In genomic region chr15:81158561-81158960, GRCh38 we compare ENCODE assay signal across 4 cellular contexts. TPM values are rescaled to one million over a fixed set of nuclear protein-coding genes. Genes with fewer than 3 reads are reported as not detected.
"Had no signal": no experiment of that assay in that cellular context is flagged by ENCODE, and none has a peak within 500 bp of the region (broad histone marks: within the 10 kb centered on the region; RNA-seq: fewer than 3 reads in every experiment).

No MANE protein-coding gene starts in this region.

RNA-seq across cellular contexts. Expression of gene CFAP161, which starts 24.5 kb away (rescaled TPM):
- total RNA-seq: kidney epithelial cell; left colon; mesothelial cell of epicardium; naive thymus-derived CD4-positive, alpha-beta T cell had no signal

RNA-seq across cellular contexts. Expression of gene IL16, which starts 38.1 kb away (rescaled TPM):
- total RNA-seq: kidney epithelial cell had no signal
